In the genomic region with DNA sequence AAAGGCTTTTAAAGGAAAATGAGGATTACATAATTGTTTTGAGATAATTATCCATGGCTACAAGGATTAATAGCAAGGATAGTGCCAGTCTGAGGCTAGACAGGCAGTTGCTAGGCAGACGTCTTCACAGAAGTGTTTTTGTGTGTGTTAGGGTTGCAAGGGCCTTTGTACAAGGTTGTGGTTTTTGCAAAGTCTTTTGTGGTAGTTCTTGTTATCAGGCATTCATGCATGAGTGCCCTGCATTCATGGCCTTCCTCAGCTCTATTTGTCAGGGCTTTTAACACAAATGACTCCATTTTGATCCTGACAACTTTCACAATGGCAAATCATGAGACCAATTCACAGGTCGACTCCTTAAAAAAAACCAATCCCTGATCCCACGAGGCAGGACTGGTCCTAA, we compare ENCODE assay signal across 13 cellular contexts.
DNase-seq lines count a peak whose midpoint lies in the region; ATAC-seq and TF ChIP-seq lines count a peak whose summit lies in the region.
"Had no signal": no experiment of that assay in that cellular context is flagged by ENCODE, and none has a peak within 500 bp of the region (broad histone marks: within the 10 kb centered on the region; RNA-seq: fewer than 3 reads in every experiment).

No MANE protein-coding gene starts in this region.

- H3K4me3 ChIP-seq in left ventricle myocardium inferior = no peak overlapping the region
- H3K4me3 ChIP-seq: MG63, PC-9 had no signal

- intact Hi-C loops in left ventricle myocardium inferior (cut with micrococcal nuclease) = no loop called here

- peaks cover 26% of the 10 kb centered on the region for H3K4me1 ChIP-seq in left ventricle myocardium inferior

- no peaks in the 10 kb centered on the region for H3K36me3 ChIP-seq in left ventricle myocardium inferior
- H3K36me3 ChIP-seq: MG63 had no signal

- H3K27me3 ChIP-seq in left ventricle myocardium inferior (ENCODE audit: low read depth) = no peaks in the 10 kb centered on the region

- DNase-seq in DMS79 (lab: John Stamatoyannopoulos, UW) = peak; percentile 5
- peak; percentile 30 for DNase-seq in GM20000 (ENCODE audit: low spot score)
- peak; percentile 21 for DNase-seq in SW480 (ENCODE audit: low spot score)
- no peak for DNase-seq in activated effector memory CD4-positive, alpha-beta T cell treated with anti-CD3 and anti-CD28 coated beads, Interleukin-2, amount 50 U/mL, for 16 hours
- DNase-seq in activated CD4-positive, alpha-beta T cell treated with anti-CD3 and anti-CD28 coated beads for 48 hours = no peak
- no peak for DNase-seq in activated T-cell treated with anti-CD3 and anti-CD28 coated beads, Interleukin-2, amount 50 U/mL, for 1 hour
- no peak for DNase-seq in left ventricle myocardium inferior
- DNase-seq: activated CD4-positive, CD25-positive, alpha-beta regulatory T cell; effector memory CD4-positive, alpha-beta T cell; MG63; naive thymus-derived CD4-positive, alpha-beta T cell; PC-9 had no signal

- TF ChIP-seq CTCF in GM20000 (IDR thresholded peaks at IDR 0.05; ENCODE audit: extremely low read depth, missing control alignments) (no peak), left ventricle myocardium inferior (IDR thresholded peaks at IDR 0.05; ENCODE audit: borderline replicate concordance) (no peak)

- peaks cover 5% of the 10 kb centered on the region for H3K9me3 ChIP-seq in left ventricle myocardium inferior (replicated peaks)

- ATAC-seq in HG03460 (IDR thresholded peaks at IDR 0.05; ENCODE audit: unreplicated experiment) = peak; percentile 75
- ATAC-seq: naive thymus-derived CD4-positive, alpha-beta T cell had no signal

- H3K27ac ChIP-seq in left ventricle myocardium inferior (replicated peaks) = no peak overlapping the region
- H3K27ac ChIP-seq: PC-9 had no signal

Comparison
In these comparisons a context has a peak if more than half of its experiments do, and no peak if none do; other contexts are left out.
1. DNase-seq: peak in DMS79 (single experiment), GM20000 (single experiment) and SW480 (single experiment); none in activated effector memory CD4-positive, alpha-beta T cell treated with anti-CD3 and anti-CD28 coated beads, Interleukin-2, amount 50 U/mL, for 16 hours (single experiment), activated CD4-positive, alpha-beta T cell treated with anti-CD3 and anti-CD28 coated beads for 48 hours (single experiment), activated T-cell treated with anti-CD3 and anti-CD28 coated beads, Interleukin-2, amount 50 U/mL, for 1 hour (single experiment) and left ventricle myocardium inferior (single experiment).